Comparison of ENCODE assay signal across 23 cellular contexts in the genomic region with DNA sequence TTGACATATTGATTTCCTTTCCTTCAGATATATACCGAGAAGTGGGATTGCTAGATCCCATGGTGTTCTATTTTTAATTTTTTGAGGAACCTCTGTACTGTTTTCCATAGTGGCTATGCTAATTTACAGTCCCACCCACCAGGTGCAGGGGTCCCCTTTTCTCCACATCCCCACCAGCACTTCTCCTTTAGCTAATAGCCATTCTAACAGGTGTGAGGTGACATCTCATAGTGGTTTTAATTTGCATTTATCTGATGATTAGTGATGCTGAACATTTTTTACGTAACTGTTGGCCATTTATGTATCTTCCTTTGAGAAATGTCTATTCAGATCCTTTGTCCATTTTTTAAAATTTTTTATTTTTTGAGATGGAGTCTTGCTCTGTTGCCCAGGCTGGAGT.
"Had no signal": no experiment of that assay in that cellular context is flagged by ENCODE, and none has a peak within 500 bp of the region (broad histone marks: within the 10 kb centered on the region; RNA-seq: fewer than 3 reads in every experiment).

No MANE protein-coding gene starts in this region.

- H3K4me1 ChIP-seq: adrenal gland, body of pancreas, breast epithelium had no signal

- ATAC-seq: activated naive CD4-positive, alpha-beta T cell treated with anti-CD3 and anti-CD28 coated beads, Interleukin-2, amount 50 U/mL, for 72 hours; activated T-cell treated with anti-CD3 and anti-CD28 coated beads, Interleukin-2, amount 50 U/mL, for 4 hours; body of pancreas had no signal

- H3K4me2 ChIP-seq: KMS-11 had no signal

- H3K27ac Mint-ChIP-seq: activated CD4-positive, alpha-beta T cell treated with anti-CD3 and anti-CD28 coated beads, Interleukin-2, amount 10 ng/mL, durations not matched to agents 24 days and 14 days; activated naive CD4-positive, alpha-beta T cell treated with anti-CD3 and anti-CD28 coated beads for 36 hours; activated naive CD4-positive, alpha-beta T cell treated with anti-CD3 and anti-CD28 coated beads, Interleukin-2, amount 50 U/mL, for 72 hours; activated T-helper 1 cell treated with anti-CD3 and anti-CD28 coated beads, Interleukin-12 subunit alpha, Interleukin-12 subunit beta, Interleukin-2, Interleukin-4 antibody, amounts not matched to agents 30 ng/mL and 10 ng/mL and 1 ng/mL, durations not matched to agents 14 hours and 24 hours and 36 hours had no signal

- H3K4me3 ChIP-seq: adrenal gland, body of pancreas, breast epithelium had no signal

- DNase-seq: activated CD4-positive, alpha-beta T cell treated with anti-CD3 and anti-CD28 coated beads, Interleukin-2, amount 10 ng/mL, durations not matched to agents 24 days and 14 days; activated CD4-positive, alpha-beta T cell treated with anti-CD3 and anti-CD28 coated beads, Interleukin-2, amount 50 U/mL, for 4 hours; activated CD8-positive, alpha-beta memory T cell treated with anti-CD3 and anti-CD28 coated beads, Interleukin-2, amount 50 U/mL, for 4 hours; activated gamma-delta T cell treated with Interleukin-2 at 50 U/mL for 16 hours; activated naive CD4-positive, alpha-beta T cell treated with anti-CD3 and anti-CD28 coated beads for 36 hours; activated T-cell treated with anti-CD3 and anti-CD28 coated beads for 4 hours; activated T-cell treated with anti-CD3 and anti-CD28 coated beads, Interleukin-2, amount 50 U/mL, for 4 hours; adrenal gland; body of pancreas; NCI-H1105; NCI-H1436; NCI-H1694; NCI-H1930; NCI-H345; NCI-H524 treated with DMSO at 0.1 percent for 48 hours; OCI-M1; Right ventricle myocardium superior; T1000; WERI-Rb-1 had no signal

- H3K36me3 Mint-ChIP-seq: activated naive CD4-positive, alpha-beta T cell treated with anti-CD3 and anti-CD28 coated beads, Interleukin-2, amount 50 U/mL, for 72 hours had no signal

- H3K4me3 Mint-ChIP-seq: activated CD4-positive, alpha-beta T cell treated with anti-CD3 and anti-CD28 coated beads, Interleukin-2, amount 10 ng/mL, durations not matched to agents 24 days and 14 days; activated naive CD4-positive, alpha-beta T cell treated with anti-CD3 and anti-CD28 coated beads for 36 hours; activated T-cell treated with anti-CD3 and anti-CD28 coated beads, Interleukin-2, amount 50 U/mL, for 4 hours; activated T-helper 1 cell treated with anti-CD3 and anti-CD28 coated beads, Interleukin-12 subunit alpha, Interleukin-12 subunit beta, Interleukin-2, Interleukin-4 antibody, amounts not matched to agents 30 ng/mL and 10 ng/mL and 1 ng/mL, durations not matched to agents 14 hours and 24 hours and 36 hours had no signal

- H3K9ac ChIP-seq: KMS-11 had no signal

- H3K4me1 Mint-ChIP-seq: activated CD4-positive, alpha-beta T cell treated with anti-CD3 and anti-CD28 coated beads, Interleukin-2, amount 10 ng/mL, durations not matched to agents 24 days and 14 days had no signal

- H3K36me3 ChIP-seq: adrenal gland, breast epithelium, WERI-Rb-1 had no signal

- H3K9me3 ChIP-seq: adrenal gland, body of pancreas, breast epithelium had no signal

- H3K27ac ChIP-seq: adrenal gland, body of pancreas, breast epithelium, KMS-11, WERI-Rb-1 had no signal

- H3K27me3 Mint-ChIP-seq: activated CD4-positive, alpha-beta T cell treated with anti-CD3 and anti-CD28 coated beads, Interleukin-2, amount 10 ng/mL, durations not matched to agents 24 days and 14 days had no signal

- H3K27me3 ChIP-seq: adrenal gland, body of pancreas, breast epithelium had no signal

- H3K9me3 Mint-ChIP-seq: activated CD4-positive, alpha-beta T cell treated with anti-CD3 and anti-CD28 coated beads, Interleukin-2, amount 10 ng/mL, durations not matched to agents 24 days and 14 days; activated naive CD4-positive, alpha-beta T cell treated with anti-CD3 and anti-CD28 coated beads for 36 hours; activated naive CD4-positive, alpha-beta T cell treated with anti-CD3 and anti-CD28 coated beads, Interleukin-2, amount 50 U/mL, for 72 hours; activated T-cell treated with anti-CD3 and anti-CD28 coated beads, Interleukin-2, amount 50 U/mL, for 4 hours; activated T-helper 1 cell treated with anti-CD3 and anti-CD28 coated beads, Interleukin-12 subunit alpha, Interleukin-12 subunit beta, Interleukin-2, Interleukin-4 antibody, amounts not matched to agents 30 ng/mL and 10 ng/mL and 1 ng/mL, durations not matched to agents 14 hours and 24 hours and 36 hours had no signal
